21 cellular contexts compared by ENCODE assay signal in genomic region chr20:63182425-63182824, GRCh38. TPM values are rescaled to one million over a fixed set of nuclear protein-coding genes. Genes with fewer than 3 reads are reported as not detected.
DNase-seq lines count a peak whose midpoint lies in the region; ATAC-seq and TF ChIP-seq lines count a peak whose summit lies in the region.
"Had no signal": no experiment of that assay in that cellular context is flagged by ENCODE, and none has a peak within 500 bp of the region (broad histone marks: within the 10 kb centered on the region; RNA-seq: fewer than 3 reads in every experiment).

No MANE protein-coding gene starts in this region.

- H3K27me3 ChIP-seq in H7 (ENCODE audit: control insufficient read depth, insufficient read depth, low read length): peaks cover 12% of the 10 kb centered on the region
- no peaks in the 10 kb centered on the region for H3K27me3 ChIP-seq in WERI-Rb-1 (ENCODE audit: insufficient read depth, low read depth, severe bottlenecking)

- H3K4me3 ChIP-seq in H7 (ENCODE audit: insufficient read depth, low read depth, low read length): no peak overlapping the region
- H3K4me3 ChIP-seq in WERI-Rb-1 (ENCODE audit: low read depth, low read length): no peak overlapping the region
- no peak overlapping the region for H3K4me3 ChIP-seq in coronary artery
- H3K4me3 ChIP-seq: A549 had no signal

- no peaks in the 10 kb centered on the region for H3K9me3 ChIP-seq in WERI-Rb-1 (ENCODE audit: severe bottlenecking)
- H3K9me3 ChIP-seq: A549 had no signal

- H3K9me3 Mint-ChIP-seq in glutamatergic neuron (ENCODE audit: unreplicated experiment): peaks cover 25% of the 10 kb centered on the region
- H3K9me3 Mint-ChIP-seq: CD4-positive, alpha-beta T cell had no signal

- no peaks in the 10 kb centered on the region for H3K36me3 ChIP-seq in H7 (replicated peaks; ENCODE audit: control insufficient read depth, insufficient read depth, low read length)
- H3K36me3 ChIP-seq in WERI-Rb-1: peaks cover 21% of the 10 kb centered on the region

- peaks cover 17% of the 10 kb centered on the region for H3K27me3 Mint-ChIP-seq in glutamatergic neuron (ENCODE audit: unreplicated experiment)

- H3K36me3 Mint-ChIP-seq in glutamatergic neuron (ENCODE audit: unreplicated experiment): no peaks in the 10 kb centered on the region

- no peak for ATAC-seq in GM19452 (IDR thresholded peaks at IDR 0.05; ENCODE audit: unreplicated experiment)

- H3K4me3 Mint-ChIP-seq in glutamatergic neuron (ENCODE audit: unreplicated experiment): no peak overlapping the region
- H3K4me3 Mint-ChIP-seq: CD4-positive, alpha-beta T cell; H9 had no signal

- peak overlapping the region; percentile 73 for H3K27ac Mint-ChIP-seq in glutamatergic neuron (ENCODE audit: unreplicated experiment)
- H3K27ac Mint-ChIP-seq: CD4-positive, alpha-beta T cell; H9 had no signal

- DNase-seq in DMS 273 (lab: John Stamatoyannopoulos, UW; ENCODE audit: unreplicated experiment): peak; percentile 65
- DNase-seq in DMS 273 treated with DMSO at 0.1 percent for 48 hours (lab: John Stamatoyannopoulos, UW): no peak
- DNase-seq in H7: peak; percentile 63
- DNase-seq in WERI-Rb-1: peak; percentile 82
- DNase-seq in glutamatergic neuron: peak; percentile 60
- DNase-seq in cerebellar nuclear complex (lab: John Stamatoyannopoulos, UW): no peak
- no peak for DNase-seq in coronary artery (ENCODE audit: low spot score)
- DNase-seq: AML-193; Caco-2; CD4-positive, alpha-beta T cell; DMS79 treated with DMSO at 0.1 percent for 48 hours; GF-D8; GOT3; H9; IMR-90 had no signal

- TF ChIP-seq CTCF in WERI-Rb-1 (IDR thresholded peaks at IDR 0.05; ENCODE audit: low read depth, low read length) (no peak), glutamatergic neuron (IDR thresholded peaks at IDR 0.05; ENCODE audit: partially characterized antibody, unreplicated experiment) (no peak), coronary artery (IDR thresholded peaks at IDR 0.05) (no peak)

- H3K27ac ChIP-seq in WERI-Rb-1 (peak overlapping the region; percentile 66), coronary artery (no peak overlapping the region)
- H3K27ac ChIP-seq: 22Rv1, A549, C4-2B, HL-60 had no signal

- peaks cover 4% of the 10 kb centered on the region for H3K4me1 Mint-ChIP-seq in glutamatergic neuron (ENCODE audit: low read depth, unreplicated experiment)

RNA-seq across cellular contexts. Expression of gene YTHDF1, which starts 33.5 kb away (rescaled TPM):
- 32.6 and 36.0 TPM in 2 replicates for total RNA-seq in H7 (2014; rRNA removed; shearing (Covaris generic))
- 43.3 TPM for total RNA-seq in glutamatergic neuron (ENCODE audit: unreplicated experiment)

RNA-seq across cellular contexts. Expression of gene BIRC7, which starts 53.3 kb away (rescaled TPM):
- total RNA-seq in H7 (2014; rRNA removed; shearing (Covaris generic)): 0.26 TPM in 1 of 2 replicates, not detected in the other
- total RNA-seq in glutamatergic neuron (ENCODE audit: unreplicated experiment): not detected
- total RNA-seq: CD4-positive, alpha-beta T cell; H9; HT1080; IMR-90 had no signal

Comparison
In these comparisons a context has a peak if more than half of its experiments do, and no peak if none do; other contexts are left out.
1. DNase-seq: peak in DMS 273 (single experiment), H7 (single experiment), WERI-Rb-1 (single experiment) and glutamatergic neuron (single experiment); none in DMS 273 treated with DMSO at 0.1 percent for 48 hours (single experiment), cerebellar nuclear complex (0 of 2) and coronary artery (single experiment).